24 cellular contexts compared by ENCODE assay signal in genomic region chr12:52767427-52767826, GRCh38.
"Had no signal": no experiment of that assay in that cellular context is flagged by ENCODE, and none has a peak within 500 bp of the region (broad histone marks: within the 10 kb centered on the region; RNA-seq: fewer than 3 reads in every experiment).

No MANE protein-coding gene starts in this region.

- H3K27me3 Mint-ChIP-seq: stimulated activated naive CD8-positive, alpha-beta T cell treated with anti-CD3 and anti-CD28 coated beads, Interleukin-15, amount 100 ng/mL, for 72 hours; stimulated activated naive CD8-positive, alpha-beta T cell treated with anti-CD3 and anti-CD28 coated beads, Interleukin-15, Interleukin-2, amounts not matched to agents 100 ng/mL and 50 ng/mL, for 24 hours had no signal

- ATAC-seq: stimulated activated effector memory CD8-positive, alpha-beta T cell treated with anti-CD3 and anti-CD28 coated beads, Interleukin-12 subunit alpha, Interleukin-12 subunit beta, amount 100 ng/mL, for 72 hours; stimulated activated memory B cell treated with anti-CD40 and anti-IgM and Interleukin-4, amounts not matched to agents 10 μg/mL and 1 μg/mL and 100 μg/mL, for 72 hours; stimulated activated naive B cell treated with anti-CD40 and anti-IgM and Interleukin-4, amounts not matched to agents 10 μg/mL and 1 μg/mL and 100 μg/mL, for 72 hours; stimulated activated naive CD8-positive, alpha-beta T cell treated with anti-CD3 and anti-CD28 coated beads, Interleukin-15, amount 100 ng/mL, for 72 hours; stimulated activated naive CD8-positive, alpha-beta T cell treated with anti-CD3 and anti-CD28 coated beads, Interleukin-15, Interleukin-2, amounts not matched to agents 100 U/mL and 50 U/mL, for 24 hours; upper lobe of right lung had no signal

- H3K27ac Mint-ChIP-seq: stimulated activated effector memory CD8-positive, alpha-beta T cell treated with anti-CD3 and anti-CD28 coated beads, Interleukin-12 subunit alpha, Interleukin-12 subunit beta, amount 100 ng/mL, for 72 hours; stimulated activated memory B cell treated with anti-CD40 and anti-IgM and Interleukin-4, amounts not matched to agents 10 μg/mL and 1 μg/mL and 100 μg/mL, for 72 hours; stimulated activated naive B cell treated with anti-CD40 and anti-IgM and Interleukin-4, amounts not matched to agents 10 μg/mL and 1 μg/mL and 100 μg/mL, for 72 hours; stimulated activated naive CD8-positive, alpha-beta T cell treated with anti-CD3 and anti-CD28 coated beads, Interleukin-15, amount 100 ng/mL, for 72 hours; stimulated activated naive CD8-positive, alpha-beta T cell treated with anti-CD3 and anti-CD28 coated beads, Interleukin-15, Interleukin-2, amounts not matched to agents 100 ng/mL and 50 ng/mL, for 24 hours; type B pancreatic cell had no signal

- H3K36me3 Mint-ChIP-seq: stimulated activated effector memory CD8-positive, alpha-beta T cell treated with anti-CD3 and anti-CD28 coated beads, Interleukin-12 subunit alpha, Interleukin-12 subunit beta, amount 100 ng/mL, for 72 hours; stimulated activated memory B cell treated with anti-CD40 and anti-IgM and Interleukin-4, amounts not matched to agents 10 μg/mL and 1 μg/mL and 100 μg/mL, for 72 hours; stimulated activated naive B cell treated with anti-CD40 and anti-IgM and Interleukin-4, amounts not matched to agents 10 μg/mL and 1 μg/mL and 100 μg/mL, for 72 hours; type B pancreatic cell had no signal

- H3K4me1 Mint-ChIP-seq: stimulated activated effector memory CD8-positive, alpha-beta T cell treated with anti-CD3 and anti-CD28 coated beads, Interleukin-12 subunit alpha, Interleukin-12 subunit beta, amount 100 ng/mL, for 72 hours; stimulated activated memory B cell treated with anti-CD40 and anti-IgM and Interleukin-4, amounts not matched to agents 10 μg/mL and 1 μg/mL and 100 μg/mL, for 72 hours; stimulated activated naive B cell treated with anti-CD40 and anti-IgM and Interleukin-4, amounts not matched to agents 10 μg/mL and 1 μg/mL and 100 μg/mL, for 72 hours; stimulated activated naive CD8-positive, alpha-beta T cell treated with anti-CD3 and anti-CD28 coated beads, Interleukin-15, amount 100 ng/mL, for 72 hours had no signal

- DNase-seq: stimulated activated CD4-positive, alpha-beta T cell treated with anti-CD3 and anti-CD28 coated beads, Interleukin-2, amount 100 ng/mL, for 48 hours; stimulated activated CD4-positive, alpha-beta T cell treated with anti-CD3 and anti-CD28 coated beads, Interleukin-4, amount 100 ng/mL, for 1 hour; stimulated activated CD4-positive, alpha-beta T cell treated with anti-CD3 and anti-CD28 coated beads, Interleukin-4, amount 100 ng/mL, for 24 hours; stimulated activated CD4-positive, alpha-beta T cell treated with anti-CD3 and anti-CD28 coated beads, Interleukin-4, amount 100 ng/mL, for 4 hours; stimulated activated CD8-positive, alpha-beta memory T cell treated with anti-CD3 and anti-CD28 coated beads, Interleukin-4, amount 100 ng/mL, for 48 hours; stimulated activated naive B cell treated with anti-CD40 and anti-IgM and Interleukin-4, amounts not matched to agents 10 μg/mL and 1 μg/mL and 100 μg/mL, for 72 hours; stimulated activated naive CD4-positive, alpha-beta T cell; stimulated activated naive CD4-positive, alpha-beta T cell treated with Interleukin-2 at 50 U/mL for 16 hours; stimulated activated naive CD8-positive, alpha-beta T cell treated with anti-CD3 and anti-CD28 coated beads, Interleukin-15, amount 100 ng/mL, for 72 hours; stimulated activated naive CD8-positive, alpha-beta T cell treated with anti-CD3 and anti-CD28 coated beads, Interleukin-15, Interleukin-2, amounts not matched to agents 100 U/mL and 50 U/mL, for 24 hours; stomach; substantia nigra; testis; thyroid gland; tibial artery; transverse colon; trophoblast cell; upper lobe of left lung; upper lobe of right lung; uterus had no signal

- H3K9me3 Mint-ChIP-seq: stimulated activated effector memory CD8-positive, alpha-beta T cell treated with anti-CD3 and anti-CD28 coated beads, Interleukin-12 subunit alpha, Interleukin-12 subunit beta, amount 100 ng/mL, for 72 hours; stimulated activated memory B cell treated with anti-CD40 and anti-IgM and Interleukin-4, amounts not matched to agents 10 μg/mL and 1 μg/mL and 100 μg/mL, for 72 hours; stimulated activated naive CD8-positive, alpha-beta T cell treated with anti-CD3 and anti-CD28 coated beads, Interleukin-15, amount 100 ng/mL, for 72 hours; type B pancreatic cell had no signal

- H3K4me3 Mint-ChIP-seq: stimulated activated effector memory CD8-positive, alpha-beta T cell treated with anti-CD3 and anti-CD28 coated beads, Interleukin-12 subunit alpha, Interleukin-12 subunit beta, amount 100 ng/mL, for 72 hours; stimulated activated memory B cell treated with anti-CD40 and anti-IgM and Interleukin-4, amounts not matched to agents 10 μg/mL and 1 μg/mL and 100 μg/mL, for 72 hours; stimulated activated naive B cell treated with anti-CD40 and anti-IgM and Interleukin-4, amounts not matched to agents 10 μg/mL and 1 μg/mL and 100 μg/mL, for 72 hours; stimulated activated naive CD8-positive, alpha-beta T cell treated with anti-CD3 and anti-CD28 coated beads, Interleukin-15, amount 100 ng/mL, for 72 hours; stimulated activated naive CD8-positive, alpha-beta T cell treated with anti-CD3 and anti-CD28 coated beads, Interleukin-15, Interleukin-2, amounts not matched to agents 100 ng/mL and 50 ng/mL, for 24 hours; type B pancreatic cell had no signal
